ENCODE assay signal across 20 cellular contexts in the genomic region with DNA sequence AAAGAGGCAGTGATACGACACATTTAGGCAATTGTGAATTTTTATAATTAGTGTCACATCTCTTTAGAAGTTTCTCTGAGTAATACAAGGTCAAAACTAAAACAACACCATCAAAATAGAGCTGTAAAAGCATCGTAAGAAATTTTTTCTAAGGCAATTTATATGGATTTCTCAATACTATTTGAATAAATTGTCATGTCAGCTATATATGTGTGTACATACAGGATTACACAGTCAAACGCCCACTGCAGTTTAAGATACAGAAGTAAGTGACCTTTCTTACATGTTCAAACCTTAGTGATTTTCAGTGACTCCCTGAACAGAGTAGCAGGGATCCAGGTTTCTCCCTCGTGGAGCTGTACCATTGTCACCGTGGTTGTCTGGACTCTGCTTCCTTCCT.
"Had no signal": no experiment of that assay in that cellular context is flagged by ENCODE, and none has a peak within 500 bp of the region (broad histone marks: within the 10 kb centered on the region; RNA-seq: fewer than 3 reads in every experiment).

No MANE protein-coding gene starts in this region.

- H3K36me3 Mint-ChIP-seq: naive thymus-derived CD4-positive, alpha-beta T cell; stimulated activated effector memory CD8-positive, alpha-beta T cell treated with anti-CD3 and anti-CD28 coated beads, Interleukin-12 subunit alpha, Interleukin-12 subunit beta, amount 100 ng/mL, for 72 hours had no signal

- H3K4me3 ChIP-seq: dorsolateral prefrontal cortex, heart left ventricle, ovary, suprapubic skin, thyroid gland, upper lobe of right lung, vagina had no signal

- ATAC-seq: heart left ventricle; naive thymus-derived CD4-positive, alpha-beta T cell; right cardiac atrium; stimulated activated effector memory CD8-positive, alpha-beta T cell treated with anti-CD3 and anti-CD28 coated beads, Interleukin-12 subunit alpha, Interleukin-12 subunit beta, amount 100 ng/mL, for 72 hours; stimulated activated naive CD8-positive, alpha-beta T cell treated with anti-CD3 and anti-CD28 coated beads, Interleukin-15, Interleukin-2, amounts not matched to agents 100 U/mL and 50 U/mL, for 24 hours had no signal

- H3K27ac Mint-ChIP-seq: naive thymus-derived CD4-positive, alpha-beta T cell; nephron progenitor cell; stimulated activated effector memory CD8-positive, alpha-beta T cell treated with anti-CD3 and anti-CD28 coated beads, Interleukin-12 subunit alpha, Interleukin-12 subunit beta, amount 100 ng/mL, for 72 hours had no signal

- H3K27ac ChIP-seq: dorsolateral prefrontal cortex, heart left ventricle, neutrophil, ovary, suprapubic skin, upper lobe of right lung, vagina had no signal

- H3K4me1 ChIP-seq: heart left ventricle, suprapubic skin, upper lobe of right lung, vagina had no signal

- H3K4me3 Mint-ChIP-seq: naive thymus-derived CD4-positive, alpha-beta T cell; nephron progenitor cell; stimulated activated effector memory CD8-positive, alpha-beta T cell treated with anti-CD3 and anti-CD28 coated beads, Interleukin-12 subunit alpha, Interleukin-12 subunit beta, amount 100 ng/mL, for 72 hours had no signal

- H3K36me3 ChIP-seq: heart left ventricle, neutrophil, ovary, suprapubic skin, thyroid gland, upper lobe of right lung, vagina had no signal

- H3K9me3 Mint-ChIP-seq: naive thymus-derived CD4-positive, alpha-beta T cell; nephron progenitor cell had no signal

- H3K9me3 ChIP-seq: heart left ventricle, neutrophil, ovary, suprapubic skin, thyroid gland, upper lobe of right lung, vagina had no signal

- H3K27me3 ChIP-seq: neutrophil, ovary, thyroid gland, upper lobe of right lung, vagina had no signal

- DNase-seq: cortex of kidney; dorsolateral prefrontal cortex; effector CD8-positive, alpha-beta T cell; foreskin melanocyte; heart left ventricle; hippocampal formation; mammary epithelial cell; naive thymus-derived CD4-positive, alpha-beta T cell; nephron progenitor cell; ovary; right cardiac atrium; stimulated activated CD4-positive, alpha-beta T cell treated with anti-CD3 and anti-CD28 coated beads, Interleukin-4, amount 100 ng/mL, for 1 hour; stimulated activated CD8-positive, alpha-beta memory T cell treated with anti-CD3 and anti-CD28 coated beads, Interleukin-4, amount 100 ng/mL, for 48 hours; stimulated activated naive CD8-positive, alpha-beta T cell treated with anti-CD3 and anti-CD28 coated beads, Interleukin-15, Interleukin-2, amounts not matched to agents 100 U/mL and 50 U/mL, for 24 hours; upper lobe of right lung had no signal

- H3K4me1 Mint-ChIP-seq: naive thymus-derived CD4-positive, alpha-beta T cell; stimulated activated effector memory CD8-positive, alpha-beta T cell treated with anti-CD3 and anti-CD28 coated beads, Interleukin-12 subunit alpha, Interleukin-12 subunit beta, amount 100 ng/mL, for 72 hours had no signal
